12 cellular contexts compared by ENCODE assay signal in genomic region chr16:73214825-73215481, GRCh38.
DNase-seq lines count a peak whose midpoint lies in the region; ATAC-seq and TF ChIP-seq lines count a peak whose summit lies in the region.
"Had no signal": no experiment of that assay in that cellular context is flagged by ENCODE, and none has a peak within 500 bp of the region (broad histone marks: within the 10 kb centered on the region; RNA-seq: fewer than 3 reads in every experiment).

No MANE protein-coding gene starts in this region.

- intact Hi-C loops in left ventricle myocardium superior (cut with micrococcal nuclease): no loop called here

- H3K36me3 Mint-ChIP-seq in activated CD4-positive, alpha-beta T cell treated with anti-CD3 and anti-CD28 coated beads, Interleukin-2, amount 10 ng/mL, durations not matched to agents 7 days and 5 days (ENCODE audit: low read depth): no peaks in the 10 kb centered on the region

- TF ChIP-seq CTCF in thoracic aorta (IDR thresholded peaks at IDR 0.05): no peak

- H3K27me3 ChIP-seq in thoracic aorta (replicated peaks; ENCODE audit: insufficient read depth): no peaks in the 10 kb centered on the region

- peak overlapping the region; percentile 41 to 61 for H3K27ac ChIP-seq in thoracic aorta

- CTCF ChIA-PET in activated CD4-positive, alpha-beta T cell treated with anti-CD3 and anti-CD28 coated beads, Interleukin-2, amount 10 ng/mL, durations not matched to agents 7 days and 5 days (lab: Charles Lee): interaction anchor here (0.6 to 0.7 kb wide), 2 partner anchors 9 to 331 kb away, joined by 4 to 6 read pairs; no protein-coding TSS in a partner anchor

- no peak overlapping the region for H3K27ac Mint-ChIP-seq in activated CD4-positive, alpha-beta T cell treated with anti-CD3 and anti-CD28 coated beads, Interleukin-2, amount 10 ng/mL, durations not matched to agents 7 days and 5 days
- H3K27ac Mint-ChIP-seq: activated T-helper 17 cell treated with anti-CD3 and anti-CD28 coated beads, Interleukin-2, amount 50 U/mL, for 72 hours had no signal

- no peaks in the 10 kb centered on the region for H3K27me3 Mint-ChIP-seq in activated CD4-positive, alpha-beta T cell treated with anti-CD3 and anti-CD28 coated beads, Interleukin-2, amount 10 ng/mL, durations not matched to agents 7 days and 5 days

- peaks cover 10 to 21% of the 10 kb centered on the region in 2 donors for H3K4me1 ChIP-seq in thoracic aorta (ENCODE audit: control insufficient read depth in 1 of 2, low read depth in 2 of 2)

- H3K9me3 ChIP-seq in thoracic aorta: no peaks in the 10 kb centered on the region

- no peak overlapping the region for H3K4me3 ChIP-seq in thoracic aorta

- ATAC-seq in left ventricle myocardium superior (peak; percentile 65), thoracic aorta (ENCODE audit: insufficient number of reproducible peaks, low FRiP score, low read depth) (peak; percentile 40)
- ATAC-seq: activated T-helper 17 cell treated with anti-CD3 and anti-CD28 coated beads, Interleukin-2, amount 50 U/mL, for 72 hours; left colon had no signal

- no peak overlapping the region for H3K4me3 Mint-ChIP-seq in activated CD4-positive, alpha-beta T cell treated with anti-CD3 and anti-CD28 coated beads, Interleukin-2, amount 10 ng/mL, durations not matched to agents 7 days and 5 days
- H3K4me3 Mint-ChIP-seq: activated T-helper 17 cell treated with anti-CD3 and anti-CD28 coated beads, Interleukin-2, amount 50 U/mL, for 72 hours; neural crest cell had no signal

- H3K9me3 Mint-ChIP-seq in activated CD4-positive, alpha-beta T cell treated with anti-CD3 and anti-CD28 coated beads, Interleukin-2, amount 10 ng/mL, durations not matched to agents 7 days and 5 days: peaks cover 7% of the 10 kb centered on the region

- no peaks in the 10 kb centered on the region for H3K36me3 ChIP-seq in thoracic aorta

- DNase-seq in HCEC 1CT (peak; percentile 90), amniotic epithelial cell (ENCODE audit: low read depth) (peak; percentile 85), left ventricle myocardium superior (no peak), thoracic aorta (ENCODE audit: low spot score) (no peak), SKM-1 (lab: John Stamatoyannopoulos, UW; ENCODE audit: unreplicated experiment) (no peak)
- no peak for DNase-seq in stimulated activated CD4-positive, alpha-beta T cell treated with anti-CD3 and anti-CD28 coated beads, Interleukin-2, amount 100 ng/mL, for 48 hours
- no peak for DNase-seq in activated CD4-positive, alpha-beta T cell treated with anti-CD3 and anti-CD28 coated beads, Interleukin-2, amount 10 ng/mL, durations not matched to agents 7 days and 5 days
- DNase-seq: left colon; SIG-M5; stimulated activated naive CD4-positive, alpha-beta T cell had no signal

- H3K4me1 Mint-ChIP-seq in activated CD4-positive, alpha-beta T cell treated with anti-CD3 and anti-CD28 coated beads, Interleukin-2, amount 10 ng/mL, durations not matched to agents 7 days and 5 days: no peaks in the 10 kb centered on the region
- H3K4me1 Mint-ChIP-seq: activated T-helper 17 cell treated with anti-CD3 and anti-CD28 coated beads, Interleukin-2, amount 50 U/mL, for 72 hours had no signal

- POLR2A ChIA-PET in activated CD4-positive, alpha-beta T cell treated with anti-CD3 and anti-CD28 coated beads, Interleukin-2, amount 10 ng/mL, durations not matched to agents 7 days and 5 days (lab: Charles Lee): no interaction called here

Comparison
In these comparisons a context has a peak if more than half of its experiments do, and no peak if none do; other contexts are left out.
1. DNase-seq: peak in HCEC 1CT (single experiment) and amniotic epithelial cell (single experiment); none in left ventricle myocardium superior (single experiment), thoracic aorta (single experiment), stimulated activated CD4-positive, alpha-beta T cell treated with anti-CD3 and anti-CD28 coated beads, Interleukin-2, amount 100 ng/mL, for 48 hours (0 of 2), SKM-1 (single experiment) and activated CD4-positive, alpha-beta T cell treated with anti-CD3 and anti-CD28 coated beads, Interleukin-2, amount 10 ng/mL, durations not matched to agents 7 days and 5 days (single experiment).